ENCODE assay signal across 1 cellular context in genomic region chr1:235069577-235070563, GRCh38.
TF ChIP-seq lines count a peak whose summit lies in the region.

No MANE protein-coding gene starts in this region.

TF ChIP-seq in HepG2, 621 proteins besides CTCF, POLR2A, EP300 and RAD21 (continued from another document and continues in another):
- TF ChIP-seq RNF219 (CRISPR knock-in tag; IDR thresholded peaks at IDR 0.05): no peak
- TF ChIP-seq ZBTB38 (CRISPR knock-in tag; IDR thresholded peaks at IDR 0.05): peak; percentile 86
- peak; percentile 43 for TF ChIP-seq FOXO1 (CRISPR knock-in tag; IDR thresholded peaks at IDR 0.05)
- no peak for TF ChIP-seq THAP8 (CRISPR knock-in tag; IDR thresholded peaks at IDR 0.05; ENCODE audit: borderline replicate concordance)
- peak; percentile 36; the same call in 1 of the 2 replicates for TF ChIP-seq ZBTB25 (CRISPR knock-in tag; IDR thresholded peaks at IDR 0.05)
- no peak; the same call in none of the 2 replicates for TF ChIP-seq ZBTB7B (CRISPR knock-in tag; IDR thresholded peaks at IDR 0.05)
- no peak for TF ChIP-seq DNMT1 (CRISPR knock-in tag; IDR thresholded peaks at IDR 0.05)
- 0 out of 2 replicates have a peak, but pooled peaks have one; percentile 26 for TF ChIP-seq RERE (CRISPR knock-in tag; IDR thresholded peaks at IDR 0.05; ENCODE audit: low read depth)
- TF ChIP-seq RFX1 (IDR thresholded peaks at IDR 0.05): no peak
- no peak; the same call in 1 of the 2 replicates for TF ChIP-seq TP53 (CRISPR knock-in tag; conservative IDR thresholded peaks at IDR 0.05)
- TF ChIP-seq HNRNPUL1 (IDR thresholded peaks at IDR 0.05; ENCODE audit: low read depth, low read length): no peak
- no peak for TF ChIP-seq EZH2 (conservative IDR thresholded peaks at IDR 0.05; ENCODE audit: low read depth, low read length)
- peak; percentile 74; the same call in 1 of the 2 replicates for TF ChIP-seq BRD4 (CRISPR knock-in tag; IDR thresholded peaks at IDR 0.05)
- TF ChIP-seq TRIM22 (IDR thresholded peaks at IDR 0.05): no peak
- peak; percentile 72 for TF ChIP-seq FOXC1 (CRISPR knock-in tag; IDR thresholded peaks at IDR 0.05; ENCODE audit: borderline replicate concordance)
- TF ChIP-seq PAWR (CRISPR knock-in tag; IDR thresholded peaks at IDR 0.05; ENCODE audit: borderline replicate concordance): no peak
- no peak; the same call in none of the 2 replicates for TF ChIP-seq THAP9 (CRISPR knock-in tag; IDR thresholded peaks at IDR 0.05; ENCODE audit: borderline replicate concordance)
- no peak for TF ChIP-seq PHB2 (IDR thresholded peaks at IDR 0.05; ENCODE audit: partially characterized antibody)
- no peak for TF ChIP-seq NPAS2 (CRISPR knock-in tag; IDR thresholded peaks at IDR 0.05; ENCODE audit: borderline replicate concordance)
- peak; percentile 83; the same call in 1 of the 2 replicates for TF ChIP-seq ZNF431 (CRISPR knock-in tag; IDR thresholded peaks at IDR 0.05; ENCODE audit: borderline replicate concordance, low read depth)
- TF ChIP-seq SATB2 (CRISPR knock-in tag; IDR thresholded peaks at IDR 0.05): peak; percentile 36; the same call in 1 of the 2 replicates
- TF ChIP-seq MZF1 (CRISPR knock-in tag; IDR thresholded peaks at IDR 0.05; ENCODE audit: borderline replicate concordance): no peak
- no peak for TF ChIP-seq ZNF18 (CRISPR knock-in tag; IDR thresholded peaks at IDR 0.05; ENCODE audit: insufficient replicate concordance)
- no peak for TF ChIP-seq ELK4 (CRISPR knock-in tag; IDR thresholded peaks at IDR 0.05; ENCODE audit: borderline replicate concordance)
- peak; percentile 52 for TF ChIP-seq ZMYM4 (CRISPR knock-in tag; IDR thresholded peaks at IDR 0.05)
- no peak for TF ChIP-seq ZNF276 (CRISPR knock-in tag; IDR thresholded peaks at IDR 0.05; ENCODE audit: low read depth)
- no peak for TF ChIP-seq SMARCC2 (IDR thresholded peaks at IDR 0.05)
- peak; percentile 85 for TF ChIP-seq HIVEP1 (CRISPR knock-in tag; IDR thresholded peaks at IDR 0.05)
- peak; percentile 67; the same call in 1 of the 2 replicates for TF ChIP-seq ZNF232 (CRISPR knock-in tag; IDR thresholded peaks at IDR 0.05; ENCODE audit: borderline replicate concordance)
- no peak for TF ChIP-seq ZFP36L2 (CRISPR knock-in tag; IDR thresholded peaks at IDR 0.05)
- peak; percentile 10; the same call in 1 of the 2 replicates for TF ChIP-seq FOXJ3 (CRISPR knock-in tag; IDR thresholded peaks at IDR 0.05; ENCODE audit: borderline replicate concordance)
- TF ChIP-seq ZNF670 (CRISPR knock-in tag; IDR thresholded peaks at IDR 0.05; ENCODE audit: borderline replicate concordance): peak; percentile 60; the same call in 1 of the 2 replicates
- no peak for TF ChIP-seq RORA (CRISPR knock-in tag; IDR thresholded peaks at IDR 0.05)
- TF ChIP-seq ZFP62 (CRISPR knock-in tag; IDR thresholded peaks at IDR 0.05): no peak
- peak; percentile 48; the same call in 1 of the 2 replicates for TF ChIP-seq TRIM24 (CRISPR knock-in tag; IDR thresholded peaks at IDR 0.05)
